9 cellular contexts compared by ENCODE assay signal in the genomic region with DNA sequence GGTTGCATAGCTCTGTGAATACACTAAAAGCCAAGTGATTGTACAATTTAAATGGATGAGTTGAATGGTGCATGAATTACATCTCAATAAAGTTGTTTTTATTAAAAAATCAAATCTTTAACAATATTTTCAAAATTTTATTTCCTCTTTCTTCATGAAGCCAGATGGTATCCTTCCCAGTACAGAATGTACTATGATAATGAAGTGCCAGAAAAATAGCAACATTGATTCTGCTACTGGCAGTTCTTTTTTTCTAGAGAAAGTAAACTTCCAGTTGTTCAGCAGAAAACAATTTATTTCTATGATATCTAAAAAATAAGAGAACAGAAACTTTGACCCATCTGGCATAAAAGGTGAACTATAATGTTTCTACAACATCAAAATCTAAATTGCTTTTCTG.
"Had no signal": no experiment of that assay in that cellular context is flagged by ENCODE, and none has a peak within 500 bp of the region (broad histone marks: within the 10 kb centered on the region; RNA-seq: fewer than 3 reads in every experiment).

No MANE protein-coding gene starts in this region.

- H3K36me3 ChIP-seq: HAP-1 had no signal

- H3K4me3 ChIP-seq: GM23248, GM23338, HAP-1 had no signal

- H3K9me3 ChIP-seq: HAP-1 had no signal

- H3K4me1 ChIP-seq: HAP-1 had no signal

- DNase-seq: GM23248, GOT3, H7, H9, HCEC 1CT, HFFc6 had no signal

- ATAC-seq: GM23338, HCT116 had no signal

- H3K27ac ChIP-seq: GM23248 had no signal
